In genomic region chr6:109056661-109057060, GRCh38 we compare ENCODE assay signal across 20 cellular contexts.
"Had no signal": no experiment of that assay in that cellular context is flagged by ENCODE, and none has a peak within 500 bp of the region (broad histone marks: within the 10 kb centered on the region; RNA-seq: fewer than 3 reads in every experiment).

No MANE protein-coding gene starts in this region.

- H3K27ac ChIP-seq: neural progenitor cell, suprapubic skin had no signal

- H3K9me3 Mint-ChIP-seq: activated CD4-positive, alpha-beta T cell treated with anti-CD3 and anti-CD28 coated beads, Interleukin-2, amount 10 ng/mL, durations not matched to agents 24 days and 14 days; activated naive CD4-positive, alpha-beta T cell treated with anti-CD3 and anti-CD28 coated beads for 36 hours; activated T-cell treated with anti-CD3 and anti-CD28 coated beads, Interleukin-2, amount 50 U/mL, for 24 hours; mesothelial cell of epicardium; neural progenitor cell; stimulated activated naive CD8-positive, alpha-beta T cell treated with anti-CD3 and anti-CD28 coated beads, Interleukin-15, amount 100 ng/mL, for 72 hours had no signal

- H3K4me2 ChIP-seq: neural progenitor cell had no signal

- H3K27me3 Mint-ChIP-seq: activated T-cell treated with anti-CD3 and anti-CD28 coated beads, Interleukin-2, amount 50 U/mL, for 24 hours; progenitor cell of endocrine pancreas; stimulated activated naive CD8-positive, alpha-beta T cell treated with anti-CD3 and anti-CD28 coated beads, Interleukin-15, amount 100 ng/mL, for 72 hours; type B pancreatic cell had no signal

- H3K9ac ChIP-seq: neural progenitor cell had no signal

- H3K36me3 ChIP-seq: gastroesophageal sphincter, heart left ventricle, neural progenitor cell, right atrium auricular region, suprapubic skin had no signal

- H3K27ac Mint-ChIP-seq: activated CD4-positive, alpha-beta T cell treated with anti-CD3 and anti-CD28 coated beads, Interleukin-2, amount 10 ng/mL, durations not matched to agents 24 days and 14 days; activated CD8-positive, alpha-beta T cell treated with anti-CD3 and anti-CD28 coated beads, Interleukin-2, amount 10 ng/mL, durations not matched to agents 7 days and 5 days; activated naive CD4-positive, alpha-beta T cell treated with anti-CD3 and anti-CD28 coated beads for 36 hours; activated T-cell treated with anti-CD3 and anti-CD28 coated beads, Interleukin-2, amount 50 U/mL, for 24 hours; mesothelial cell of epicardium; neural progenitor cell; progenitor cell of endocrine pancreas; type B pancreatic cell had no signal

- ATAC-seq: activated CD8-positive, alpha-beta T cell treated with anti-CD3 and anti-CD28 coated beads, Interleukin-2, amount 10 ng/mL, durations not matched to agents 7 days and 5 days; esophagus mucosa; heart left ventricle; left lobe of liver; stimulated activated naive CD8-positive, alpha-beta T cell treated with anti-CD3 and anti-CD28 coated beads, Interleukin-15, amount 100 ng/mL, for 72 hours had no signal

- H3K27me3 ChIP-seq: gastroesophageal sphincter, heart left ventricle, neural progenitor cell, right atrium auricular region, suprapubic skin had no signal

- H3K4me3 Mint-ChIP-seq: activated CD4-positive, alpha-beta T cell treated with anti-CD3 and anti-CD28 coated beads, Interleukin-2, amount 10 ng/mL, durations not matched to agents 24 days and 14 days; activated CD8-positive, alpha-beta T cell treated with anti-CD3 and anti-CD28 coated beads, Interleukin-2, amount 10 ng/mL, durations not matched to agents 7 days and 5 days; activated naive CD4-positive, alpha-beta T cell treated with anti-CD3 and anti-CD28 coated beads for 36 hours; activated T-cell treated with anti-CD3 and anti-CD28 coated beads, Interleukin-2, amount 50 U/mL, for 24 hours; mesothelial cell of epicardium; neural progenitor cell; stimulated activated naive CD8-positive, alpha-beta T cell treated with anti-CD3 and anti-CD28 coated beads, Interleukin-15, amount 100 ng/mL, for 72 hours; type B pancreatic cell had no signal

- H3K4me3 ChIP-seq: gastroesophageal sphincter, heart left ventricle, lung, neural progenitor cell, right atrium auricular region, suprapubic skin had no signal

- H3K36me3 Mint-ChIP-seq: mesothelial cell of epicardium, neural progenitor cell, type B pancreatic cell had no signal

- H3K9me3 ChIP-seq: gastroesophageal sphincter, heart left ventricle, right atrium auricular region, suprapubic skin had no signal

- DNase-seq: activated CD4-positive, alpha-beta T cell treated with anti-CD3 and anti-CD28 coated beads, Interleukin-2, amount 10 ng/mL, durations not matched to agents 24 days and 14 days; activated CD8-positive, alpha-beta T cell treated with anti-CD3 and anti-CD28 coated beads, Interleukin-2, amount 10 ng/mL, durations not matched to agents 7 days and 5 days; activated naive CD4-positive, alpha-beta T cell treated with anti-CD3 and anti-CD28 coated beads for 36 hours; activated T-cell treated with anti-CD3 and anti-CD28 coated beads, Interleukin-2, amount 50 U/mL, for 24 hours; cerebellar nuclear complex; effector CD4-positive, alpha-beta T cell; heart left ventricle; kidney; stimulated activated naive CD8-positive, alpha-beta T cell treated with anti-CD3 and anti-CD28 coated beads, Interleukin-15, amount 100 ng/mL, for 72 hours; T1000 had no signal

- H2AFZ ChIP-seq: neural progenitor cell had no signal
